ENCODE assay signal across 10 cellular contexts in the genomic region with DNA sequence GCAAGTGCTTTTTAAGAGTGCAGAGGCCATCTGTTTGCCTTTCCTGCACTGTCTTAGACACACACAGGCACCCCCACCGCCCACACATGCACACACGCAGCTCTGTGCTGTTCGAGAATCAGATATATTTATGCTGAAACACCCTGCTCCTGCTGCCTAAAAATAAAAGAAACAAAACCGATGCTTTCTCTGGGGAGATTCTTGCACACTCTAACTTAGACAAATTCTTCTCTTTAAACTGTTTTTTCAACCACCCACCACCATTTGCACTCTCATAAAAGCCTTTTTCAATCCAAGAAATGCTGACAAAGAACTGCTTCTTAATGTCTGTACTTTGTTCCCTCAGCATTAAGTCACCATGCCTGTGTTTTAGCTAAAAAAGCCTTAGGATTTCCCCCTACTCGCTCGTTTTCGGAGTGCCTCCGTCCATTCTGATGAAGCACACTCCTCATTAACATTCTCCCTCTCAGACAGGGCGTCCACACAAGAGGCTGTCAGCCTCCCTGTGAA. TPM values are rescaled to one million over a fixed set of nuclear protein-coding genes. Genes with fewer than 3 reads are reported as not detected.
A peak's percentile ranks its signal among the peaks of the same experiment; 100 is the strongest.
DNase-seq lines count a peak whose midpoint lies in the region; TF ChIP-seq lines count a peak whose summit lies in the region.
"Had no signal": no experiment of that assay in that cellular context is flagged by ENCODE, and none has a peak within 500 bp of the region (broad histone marks: within the 10 kb centered on the region; RNA-seq: fewer than 3 reads in every experiment).

No MANE protein-coding gene starts in this region.

- peak overlapping the region; percentile 49 for H3K4me3 ChIP-seq in SK-N-MC
- H3K4me3 ChIP-seq: lower lobe of right lung had no signal

- H3K27me3 Mint-ChIP-seq in activated naive CD8-positive, alpha-beta T cell treated with anti-CD3 and anti-CD28 coated beads for 36 hours, result no peaks in the 10 kb centered on the region

- DNase-seq in GM10248 (ENCODE audit: extremely low spot score) (peak; percentile 72), GM20000 (ENCODE audit: low spot score) (peak; percentile 70), SK-N-MC (ENCODE audit: low read depth, low spot score) (peak; percentile 44), myocyte (ENCODE audit: low read depth) (peak; percentile 29), dermis blood vessel endothelial cell (no peak), NCI-H1092 (lab: John Stamatoyannopoulos, UW) (no peak), ecto neural progenitor cell (ENCODE audit: low spot score) (no peak)
- no peak for DNase-seq in activated naive CD8-positive, alpha-beta T cell treated with anti-CD3 and anti-CD28 coated beads for 36 hours
- DNase-seq: lower lobe of right lung had no signal

- no peaks in the 10 kb centered on the region for H3K9me3 ChIP-seq in SK-N-MC (ENCODE audit: low read depth, low read length)
- H3K9me3 ChIP-seq: lower lobe of right lung had no signal

- H3K36me3 ChIP-seq in SK-N-MC (ENCODE audit: insufficient read depth, low read length), result no peaks in the 10 kb centered on the region
- H3K36me3 ChIP-seq: lower lobe of right lung had no signal

- peak overlapping the region; percentile 30 for H3K9ac ChIP-seq in SK-N-MC (ENCODE audit: insufficient read length)
- H3K9ac ChIP-seq: KMS-11 had no signal

- no peaks in the 10 kb centered on the region for H3K9me3 Mint-ChIP-seq in activated naive CD8-positive, alpha-beta T cell treated with anti-CD3 and anti-CD28 coated beads for 36 hours

- H3K4me3 Mint-ChIP-seq in activated naive CD8-positive, alpha-beta T cell treated with anti-CD3 and anti-CD28 coated beads for 36 hours, result no peak overlapping the region

- peaks cover 2% of the 10 kb centered on the region for H3K36me3 Mint-ChIP-seq in activated naive CD8-positive, alpha-beta T cell treated with anti-CD3 and anti-CD28 coated beads for 36 hours

- CTCF ChIA-PET in GM10248 (lab: Yijun Ruan, JAX), result interaction anchor here (0.9 to 1.9 kb wide), 3 partner anchors 15 to 35 kb away, joined by 3 to 4 read pairs (median 4); no protein-coding TSS in a partner anchor

- peak overlapping the region; percentile 78 for H3K27ac ChIP-seq in SK-N-MC
- H3K27ac ChIP-seq: KMS-11, lower lobe of right lung had no signal

- TF ChIP-seq CTCF in GM10248 (IDR thresholded peaks at IDR 0.05; ENCODE audit: control extremely low read depth, extremely low read depth, low read depth, missing control alignments), result no peak
- TF ChIP-seq CTCF in GM20000 (IDR thresholded peaks at IDR 0.05; ENCODE audit: extremely low read depth, missing control alignments), result no peak

- no peaks in the 10 kb centered on the region for H3K4me1 Mint-ChIP-seq in activated naive CD8-positive, alpha-beta T cell treated with anti-CD3 and anti-CD28 coated beads for 36 hours

- H3K27ac Mint-ChIP-seq in activated naive CD8-positive, alpha-beta T cell treated with anti-CD3 and anti-CD28 coated beads for 36 hours, result no peak overlapping the region

- POLR2A ChIA-PET in GM10248 (lab: Yijun Ruan, JAX), result no interaction called here

RNA-seq across cellular contexts. Expression of gene SLC12A8, which starts 26.2 kb away (rescaled TPM):
- total RNA-seq in myocyte (10.2 and 12.2 TPM in 2 replicates), dermis blood vessel endothelial cell (0.34 and 0.70 TPM in 2 replicates)
- 25.4 TPM for polyA plus RNA-seq in myocyte (2012)
- total RNA-seq in activated naive CD8-positive, alpha-beta T cell treated with anti-CD3 and anti-CD28 coated beads for 36 hours, result 1 to 10 TPM; 1.8 to 1.9 TPM

Comparison
In these comparisons a context has a peak if more than half of its experiments do, and no peak if none do; other contexts are left out.
1. DNase-seq: peak in GM10248 (single experiment), GM20000 (single experiment), SK-N-MC (single experiment) and myocyte (single experiment); none in dermis blood vessel endothelial cell (single experiment), NCI-H1092 (single experiment), activated naive CD8-positive, alpha-beta T cell treated with anti-CD3 and anti-CD28 coated beads for 36 hours (single experiment) and ecto neural progenitor cell (single experiment).